Comparison of ENCODE assay signal across 10 cellular contexts in the genomic region with DNA sequence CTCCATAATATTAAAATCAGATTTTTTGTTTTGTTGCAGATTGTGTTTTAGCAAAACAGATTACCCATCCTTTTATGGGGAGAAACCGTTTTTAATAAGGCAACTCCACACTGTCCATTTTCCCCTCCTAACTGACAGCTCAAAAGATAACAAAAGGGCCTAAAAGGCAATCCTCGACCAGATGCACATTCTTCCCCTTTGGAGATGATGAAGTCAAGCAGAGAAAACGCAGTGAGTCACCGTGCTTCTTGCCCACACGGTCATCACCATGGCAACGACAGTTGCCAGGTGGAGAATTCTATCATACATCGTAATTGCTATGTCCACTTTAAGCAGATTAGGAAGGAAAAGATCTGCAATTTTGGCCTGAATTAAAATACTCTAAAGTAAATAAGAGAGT.
DNase-seq lines count a peak whose midpoint lies in the region; ATAC-seq and TF ChIP-seq lines count a peak whose summit lies in the region.
"Had no signal": no experiment of that assay in that cellular context is flagged by ENCODE, and none has a peak within 500 bp of the region (broad histone marks: within the 10 kb centered on the region; RNA-seq: fewer than 3 reads in every experiment).

No MANE protein-coding gene starts in this region.

- no peak for TF ChIP-seq CTCF in mucosa of descending colon (IDR thresholded peaks at IDR 0.05)

- intact Hi-C loops in mucosa of descending colon (cut with DNase I, micrococcal nuclease): no loop called here

- H3K4me3 ChIP-seq in mucosa of descending colon: no peak overlapping the region
- H3K4me3 ChIP-seq: colonic mucosa had no signal

- ATAC-seq in mucosa of descending colon (peak; percentile 46), HG02852 (IDR thresholded peaks at IDR 0.05; ENCODE audit: unreplicated experiment) (no peak), GM19455 (IDR thresholded peaks at IDR 0.05; ENCODE audit: unreplicated experiment) (no peak), HG03280 (IDR thresholded peaks at IDR 0.05; ENCODE audit: unreplicated experiment) (no peak)
- ATAC-seq: Panc1 had no signal

- no peaks in the 10 kb centered on the region for H3K9me3 ChIP-seq in mucosa of descending colon
- H3K9me3 ChIP-seq: colonic mucosa had no signal

- H3K36me3 ChIP-seq in mucosa of descending colon (ENCODE audit: low read depth): no peaks in the 10 kb centered on the region
- H3K36me3 ChIP-seq: colonic mucosa had no signal

- DNase-seq in EL (peak; percentile 77), NCI-H2081 treated with DMSO at 0.1 percent for 48 hours (lab: John Stamatoyannopoulos, UW) (peak; percentile 84), amniotic stem cell (lab: John Stamatoyannopoulos, UW) (peak; percentile 2), mucosa of descending colon (no peak), epidermal melanocyte (ENCODE audit: insufficient read length, low spot score) (no peak)
- DNase-seq: colonic mucosa had no signal

- no peaks in the 10 kb centered on the region for H3K4me1 ChIP-seq in mucosa of descending colon (ENCODE audit: low read depth)
- H3K4me1 ChIP-seq: colonic mucosa had no signal

Comparison
In these comparisons a context has a peak if more than half of its experiments do, and no peak if none do; other contexts are left out.
1. DNase-seq: peak in EL (single experiment), NCI-H2081 treated with DMSO at 0.1 percent for 48 hours (single experiment) and amniotic stem cell (single experiment); none in mucosa of descending colon (0 of 3) and epidermal melanocyte (single experiment).